In genomic region chr15:63764912-63765311, GRCh38 we compare ENCODE assay signal across 20 cellular contexts.
DNase-seq lines count a peak whose midpoint lies in the region; ATAC-seq and TF ChIP-seq lines count a peak whose summit lies in the region.
"Had no signal": no experiment of that assay in that cellular context is flagged by ENCODE, and none has a peak within 500 bp of the region (broad histone marks: within the 10 kb centered on the region; RNA-seq: fewer than 3 reads in every experiment).

No MANE protein-coding gene starts in this region.

- peak overlapping the region; percentile 52 for H3K27ac ChIP-seq in cardiac muscle cell
- no peak overlapping the region for H3K27ac ChIP-seq in heart left ventricle
- H3K27ac ChIP-seq: tibial nerve had no signal

- no peak overlapping the region for H3K4me3 ChIP-seq in cardiac muscle cell
- no peak overlapping the region for H3K4me3 ChIP-seq in heart left ventricle
- H3K4me3 ChIP-seq: tibial nerve had no signal

- intact Hi-C loops in heart left ventricle (cut with DNase I) = loop anchor here in 4 of 10 donors (5.0 to 10.0 kb wide), 4 partner anchors 37 to 127 kb away; partner anchors contain the start of gene HERC1 (in 2 of the 4)

- no peak for DNase-seq in cardiac muscle cell (ENCODE audit: low read depth in 1 of 2, low spot score in 1 of 2)
- DNase-seq in heart left ventricle = no peak
- no peak for DNase-seq in mesothelial cell of epicardium (ENCODE audit: low spot score in 2 of 2, unreplicated experiment in 2 of 2)
- DNase-seq in stimulated activated naive B cell treated with anti-CD40 and anti-IgM and Interleukin-4, amounts not matched to agents 10 μg/mL and 1 μg/mL and 100 μg/mL, for 72 hours = no peak
- no peak for DNase-seq in COLO668 (lab: John Stamatoyannopoulos, UW; ENCODE audit: unreplicated experiment)
- DNase-seq: activated CD4-positive, alpha-beta T cell treated with anti-CD3 and anti-CD28 coated beads, Interleukin-2, amount 50 U/mL, for 48 hours; amniotic stem cell; DMS79; Karpas-422; NCI-H1105; NCI-H526; right cardiac atrium; Right ventricle myocardium superior; T-helper 1 cell had no signal

- H3K4me3 Mint-ChIP-seq in brain (peak overlapping the region in 3 of 5 experiments; percentile 26 to 67 (median 29)), mesothelial cell of epicardium (no peak overlapping the region)
- no peak overlapping the region for H3K4me3 Mint-ChIP-seq in stimulated activated naive B cell treated with anti-CD40 and anti-IgM and Interleukin-4, amounts not matched to agents 10 μg/mL and 1 μg/mL and 100 μg/mL, for 72 hours
- H3K4me3 Mint-ChIP-seq: CD14-positive monocyte had no signal

- H3K9me3 Mint-ChIP-seq in brain (no peaks in the 10 kb centered on the region), mesothelial cell of epicardium (no peaks in the 10 kb centered on the region)
- H3K9me3 Mint-ChIP-seq in stimulated activated naive B cell treated with anti-CD40 and anti-IgM and Interleukin-4, amounts not matched to agents 10 μg/mL and 1 μg/mL and 100 μg/mL, for 72 hours = no peaks in the 10 kb centered on the region
- H3K9me3 Mint-ChIP-seq: activated T-helper 2 cell treated with anti-CD3 and anti-CD28 coated beads, Interferon-gamma antibody, Interleukin-2, Interleukin-4, amounts not matched to agents 10 μg/mL and 5 μg/mL and 100 μg/mL, durations not matched to agents 14 hours and 24 hours and 36 hours; CD14-positive monocyte had no signal

- H3K27me3 Mint-ChIP-seq in brain = no peaks in the 10 kb centered on the region
- no peaks in the 10 kb centered on the region for H3K27me3 Mint-ChIP-seq in mesothelial cell of epicardium (ENCODE audit: low read depth)
- no peaks in the 10 kb centered on the region for H3K27me3 Mint-ChIP-seq in stimulated activated naive B cell treated with anti-CD40 and anti-IgM and Interleukin-4, amounts not matched to agents 10 μg/mL and 1 μg/mL and 100 μg/mL, for 72 hours

- H3K36me3 Mint-ChIP-seq in brain = peaks cover 31% of the 10 kb centered on the region
- H3K36me3 Mint-ChIP-seq in mesothelial cell of epicardium = peaks cover 12% of the 10 kb centered on the region
- H3K36me3 Mint-ChIP-seq in stimulated activated naive B cell treated with anti-CD40 and anti-IgM and Interleukin-4, amounts not matched to agents 10 μg/mL and 1 μg/mL and 100 μg/mL, for 72 hours = peaks cover 23 to 38% of the 10 kb centered on the region in 2 donors

- H3K27me3 ChIP-seq in cardiac muscle cell (no peaks in the 10 kb centered on the region), heart left ventricle (no peaks in the 10 kb centered on the region)
- H3K27me3 ChIP-seq: tibial nerve had no signal

- WGBS in heart left ventricle, 4 donors = 69 to 82% (median 78%) methylated on average over 4 of the region's 4 CpGs

- TF ChIP-seq CTCF in cardiac muscle cell (IDR thresholded peaks at IDR 0.05; ENCODE audit: low read depth, low read length) (no peak), heart left ventricle (IDR thresholded peaks at IDR 0.05) (no peak), brain (conservative IDR thresholded peaks at IDR 0.05) (no peak), mesothelial cell of epicardium (IDR thresholded peaks at IDR 0.05; ENCODE audit: unreplicated experiment) (no peak)

- H3K4me1 Mint-ChIP-seq in brain = peaks cover 67% of the 10 kb centered on the region
- peaks cover 21% of the 10 kb centered on the region for H3K4me1 Mint-ChIP-seq in mesothelial cell of epicardium
- peaks cover 24 to 65% of the 10 kb centered on the region in 2 donors for H3K4me1 Mint-ChIP-seq in stimulated activated naive B cell treated with anti-CD40 and anti-IgM and Interleukin-4, amounts not matched to agents 10 μg/mL and 1 μg/mL and 100 μg/mL, for 72 hours

- H3K36me3 ChIP-seq in cardiac muscle cell (no peaks in the 10 kb centered on the region), heart left ventricle (peaks cover 0 to 7% (median 0%) of the 10 kb centered on the region in 9 donors)

- TF ChIP-seq POLR2A in heart left ventricle (IDR thresholded peaks at IDR 0.05) = no peak

- ATAC-seq in heart left ventricle (no peak), GM21576 (IDR thresholded peaks at IDR 0.05; ENCODE audit: unreplicated experiment) (no peak), GM19467 (IDR thresholded peaks at IDR 0.05; ENCODE audit: unreplicated experiment) (no peak)
- no peak for ATAC-seq in stimulated activated naive B cell treated with anti-CD40 and anti-IgM and Interleukin-4, amounts not matched to agents 10 μg/mL and 1 μg/mL and 100 μg/mL, for 72 hours (replicated peaks)
- ATAC-seq: right cardiac atrium had no signal

- no peaks in the 10 kb centered on the region for H3K9me3 ChIP-seq in cardiac muscle cell (ENCODE audit: low read depth)
- no peaks in the 10 kb centered on the region for H3K9me3 ChIP-seq in heart left ventricle
- H3K9me3 ChIP-seq: tibial nerve had no signal

- H3K27ac Mint-ChIP-seq in brain (peak overlapping the region; percentile 19 to 86 (median 58)), mesothelial cell of epicardium (peak overlapping the region; percentile 23)
- H3K27ac Mint-ChIP-seq in stimulated activated naive B cell treated with anti-CD40 and anti-IgM and Interleukin-4, amounts not matched to agents 10 μg/mL and 1 μg/mL and 100 μg/mL, for 72 hours = no peak overlapping the region

- H3K4me1 ChIP-seq in cardiac muscle cell (ENCODE audit: low read depth) (peaks cover 20% of the 10 kb centered on the region), heart left ventricle (peaks cover 0 to 53% (median 33%) of the 10 kb centered on the region in 12 donors)

Comparison
In these comparisons a context has a peak if more than half of its experiments do, and no peak if none do; other contexts are left out.
1. H3K4me3 Mint-ChIP-seq: peak in brain (3 of 5); none in mesothelial cell of epicardium (single experiment) and stimulated activated naive B cell treated with anti-CD40 and anti-IgM and Interleukin-4, amounts not matched to agents 10 μg/mL and 1 μg/mL and 100 μg/mL, for 72 hours (0 of 2).